17 cellular contexts compared by ENCODE assay signal in the genomic region with DNA sequence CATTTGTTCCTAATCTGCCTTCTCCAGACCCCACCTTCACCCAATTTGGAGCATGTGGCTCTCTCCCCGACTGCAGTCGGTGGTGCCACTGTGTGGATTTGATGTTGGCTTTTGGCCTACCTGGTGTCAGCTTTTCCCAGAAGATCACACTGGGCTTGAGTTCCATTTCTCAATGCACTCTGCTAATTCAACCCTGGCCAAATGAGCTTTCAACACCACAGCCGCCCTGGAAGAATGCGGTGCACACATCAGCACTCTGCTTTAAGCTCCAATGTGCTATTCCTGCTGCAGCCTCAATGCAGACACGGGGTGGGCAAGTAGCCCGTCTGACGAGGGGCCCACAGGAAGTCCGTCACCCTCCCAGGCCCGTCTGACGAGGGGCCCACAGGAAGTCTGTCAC.
"Had no signal": no experiment of that assay in that cellular context is flagged by ENCODE, and none has a peak within 500 bp of the region (broad histone marks: within the 10 kb centered on the region; RNA-seq: fewer than 3 reads in every experiment).

No MANE protein-coding gene starts in this region.

- ATAC-seq: activated T-helper 17 cell treated with anti-CD3 and anti-CD28 coated beads, Interleukin-2, amount 50 U/mL, for 72 hours; stimulated activated memory B cell treated with anti-CD40 and anti-IgM and Interleukin-4, amounts not matched to agents 10 μg/mL and 1 μg/mL and 100 μg/mL, for 72 hours had no signal

- H3K9me3 ChIP-seq: ovary, thyroid gland, uterus had no signal

- H3K4me3 Mint-ChIP-seq: activated CD4-positive, alpha-beta memory T cell treated with anti-CD3 and anti-CD28 coated beads for 36 hours; activated naive CD8-positive, alpha-beta T cell treated with anti-CD3 and anti-CD28 coated beads for 36 hours; activated T-helper 17 cell treated with anti-CD3 and anti-CD28 coated beads, Interleukin-2, amount 50 U/mL, for 72 hours; brain; central memory CD8-positive, alpha-beta T cell; stimulated activated memory B cell treated with anti-CD40 and anti-IgM and Interleukin-4, amounts not matched to agents 10 μg/mL and 1 μg/mL and 100 μg/mL, for 72 hours had no signal

- H3K4me2 ChIP-seq: hepatocyte had no signal

- DNase-seq: activated CD4-positive, alpha-beta memory T cell treated with anti-CD3 and anti-CD28 coated beads for 36 hours; activated naive CD4-positive, alpha-beta T cell; activated naive CD8-positive, alpha-beta T cell treated with anti-CD3 and anti-CD28 coated beads for 36 hours; activated T-cell treated with anti-CD3 and anti-CD28 coated beads for 4 hours; amygdala; effector CD4-positive, alpha-beta T cell; ovary; spleen; stimulated activated CD4-positive, alpha-beta T cell treated with anti-CD3 and anti-CD28 coated beads, Interleukin-4, amount 100 ng/mL, for 4 hours; thyroid gland; uterus had no signal

- H3K27me3 Mint-ChIP-seq: activated CD4-positive, alpha-beta memory T cell treated with anti-CD3 and anti-CD28 coated beads for 36 hours; activated naive CD8-positive, alpha-beta T cell treated with anti-CD3 and anti-CD28 coated beads for 36 hours; brain had no signal

- H2AFZ ChIP-seq: hepatocyte had no signal

- H3K4me1 Mint-ChIP-seq: activated naive CD8-positive, alpha-beta T cell treated with anti-CD3 and anti-CD28 coated beads for 36 hours; central memory CD8-positive, alpha-beta T cell; stimulated activated memory B cell treated with anti-CD40 and anti-IgM and Interleukin-4, amounts not matched to agents 10 μg/mL and 1 μg/mL and 100 μg/mL, for 72 hours had no signal

- H3K27ac ChIP-seq: hepatocyte, ovary, SK-N-MC, spleen, thyroid gland, uterus had no signal

- H3K9me3 Mint-ChIP-seq: activated CD4-positive, alpha-beta memory T cell treated with anti-CD3 and anti-CD28 coated beads for 36 hours; activated naive CD8-positive, alpha-beta T cell treated with anti-CD3 and anti-CD28 coated beads for 36 hours; activated T-helper 17 cell treated with anti-CD3 and anti-CD28 coated beads, Interleukin-2, amount 50 U/mL, for 72 hours; central memory CD8-positive, alpha-beta T cell; stimulated activated memory B cell treated with anti-CD40 and anti-IgM and Interleukin-4, amounts not matched to agents 10 μg/mL and 1 μg/mL and 100 μg/mL, for 72 hours had no signal

- H3K4me3 ChIP-seq: hepatocyte, ovary, SK-N-MC, spleen, thyroid gland, uterus had no signal

- H3K4me1 ChIP-seq: spleen, thyroid gland, uterus had no signal

- H3K36me3 ChIP-seq: ovary, spleen, thyroid gland, uterus had no signal

- H3K27me3 ChIP-seq: hepatocyte, ovary, thyroid gland, uterus had no signal

- H3K36me3 Mint-ChIP-seq: activated CD4-positive, alpha-beta memory T cell treated with anti-CD3 and anti-CD28 coated beads for 36 hours; activated naive CD8-positive, alpha-beta T cell treated with anti-CD3 and anti-CD28 coated beads for 36 hours; brain; stimulated activated memory B cell treated with anti-CD40 and anti-IgM and Interleukin-4, amounts not matched to agents 10 μg/mL and 1 μg/mL and 100 μg/mL, for 72 hours had no signal
